Comparison of ENCODE assay signal across 14 cellular contexts in genomic region chr3:47042231-47042791, GRCh38.
"Had no signal": no experiment of that assay in that cellular context is flagged by ENCODE, and none has a peak within 500 bp of the region (broad histone marks: within the 10 kb centered on the region; RNA-seq: fewer than 3 reads in every experiment).

No MANE protein-coding gene starts in this region.

- H3K9me3 ChIP-seq: gastroesophageal sphincter, heart right ventricle, spleen, thyroid gland had no signal

- H3K27me3 ChIP-seq: cardiac muscle cell, dorsolateral prefrontal cortex, gastroesophageal sphincter, heart right ventricle, spleen, thyroid gland had no signal

- ATAC-seq: activated T-helper 17 cell treated with anti-CD3 and anti-CD28 coated beads, Interleukin-2, amount 50 U/mL, for 72 hours; gastroesophageal sphincter; heart right ventricle; left lobe of liver; natural killer cell treated with Interleukin-12 subunit alpha and Interleukin-12 subunit beta and Interleukin-15 and Interleukin-18, amount 100 ng/mL, for 72 hours; sciatic nerve had no signal

- H3K27ac Mint-ChIP-seq: activated T-helper 17 cell treated with anti-CD3 and anti-CD28 coated beads, Interleukin-2, amount 50 U/mL, for 72 hours; T-helper 2 cell treated with Interferon-gamma antibody and Interleukin-4, amounts not matched to agents 5 μg/mL and 100 μg/mL, for 36 hours had no signal

- H3K4me3 ChIP-seq: cardiac muscle cell, dorsolateral prefrontal cortex, gastroesophageal sphincter, heart right ventricle, spleen, thyroid gland had no signal

- H3K4me3 Mint-ChIP-seq: activated naive CD4-positive, alpha-beta T cell treated with anti-CD3 and anti-CD28 coated beads, Interleukin-2, amount 10 ng/mL, durations not matched to agents 7 days and 5 days; activated T-helper 17 cell treated with anti-CD3 and anti-CD28 coated beads, Interleukin-2, amount 50 U/mL, for 72 hours; natural killer cell treated with Interleukin-12 subunit alpha and Interleukin-12 subunit beta and Interleukin-15 and Interleukin-18, amount 100 ng/mL, for 72 hours; T-helper 2 cell treated with Interferon-gamma antibody and Interleukin-4, amounts not matched to agents 5 μg/mL and 100 μg/mL, for 36 hours had no signal

- H3K27me3 Mint-ChIP-seq: activated naive CD4-positive, alpha-beta T cell treated with anti-CD3 and anti-CD28 coated beads, Interleukin-2, amount 10 ng/mL, durations not matched to agents 7 days and 5 days; activated T-helper 17 cell treated with anti-CD3 and anti-CD28 coated beads, Interleukin-2, amount 50 U/mL, for 72 hours; natural killer cell treated with Interleukin-12 subunit alpha and Interleukin-12 subunit beta and Interleukin-15 and Interleukin-18, amount 100 ng/mL, for 72 hours had no signal

- DNase-seq: activated CD4-positive, alpha-beta T cell treated with anti-CD3 and anti-CD28 coated beads, Interleukin-2, amount 50 U/mL, for 1 hour; activated CD4-positive, CD25-positive, alpha-beta regulatory T cell; activated naive CD4-positive, alpha-beta T cell treated with anti-CD3 and anti-CD28 coated beads, Interleukin-2, amount 10 ng/mL, durations not matched to agents 7 days and 5 days; dorsolateral prefrontal cortex; heart right ventricle; spleen; thyroid gland had no signal

- H3K9me3 Mint-ChIP-seq: activated T-helper 17 cell treated with anti-CD3 and anti-CD28 coated beads, Interleukin-2, amount 50 U/mL, for 72 hours; natural killer cell treated with Interleukin-12 subunit alpha and Interleukin-12 subunit beta and Interleukin-15 and Interleukin-18, amount 100 ng/mL, for 72 hours had no signal

- H3K27ac ChIP-seq: cardiac muscle cell, dorsolateral prefrontal cortex, gastroesophageal sphincter, heart right ventricle, spleen, thyroid gland had no signal
